23 cellular contexts compared by ENCODE assay signal in genomic region chr9:88925471-88925870, GRCh38.
DNase-seq lines count a peak whose midpoint lies in the region; ATAC-seq, FAIRE-seq and TF ChIP-seq lines count a peak whose summit lies in the region.
"Had no signal": no experiment of that assay in that cellular context is flagged by ENCODE, and none has a peak within 500 bp of the region (broad histone marks: within the 10 kb centered on the region; RNA-seq: fewer than 3 reads in every experiment).

No MANE protein-coding gene starts in this region.

- H3K9me3 Mint-ChIP-seq in CD14-positive monocyte: peaks cover 4 to 10% (median 5%) of the 10 kb centered on the region in 7 donors
- H3K9me3 Mint-ChIP-seq in CD8-positive, alpha-beta T cell: peaks cover 4% of the 10 kb centered on the region

- peaks cover 37% of the 10 kb centered on the region for H3K4me1 ChIP-seq in CD8-positive, alpha-beta T cell (ENCODE audit: insufficient read depth, low read length)
- H3K4me1 ChIP-seq in pancreas: no peaks in the 10 kb centered on the region

- peak; percentile 75 for FAIRE-seq in bronchial epithelial cell (lab: Jason Lieb, UNC)
- FAIRE-seq in pancreas (lab: Jason Lieb, UNC): no peak
- FAIRE-seq: GM18507 had no signal

- H3K4me3 ChIP-seq in AG10803 (ENCODE audit: low read length): no peak overlapping the region
- no peak overlapping the region for H3K4me3 ChIP-seq in bronchial epithelial cell (ENCODE audit: low read depth, low read length)
- H3K4me3 ChIP-seq in CD8-positive, alpha-beta T cell (ENCODE audit: low read depth, low read length): no peak overlapping the region
- H3K4me3 ChIP-seq in pancreas: no peak overlapping the region

- H3K36me3 ChIP-seq in bronchial epithelial cell (ENCODE audit: control insufficient read depth, insufficient read depth, low read length) (no peaks in the 10 kb centered on the region), pancreas (no peaks in the 10 kb centered on the region)
- H3K36me3 ChIP-seq in CD8-positive, alpha-beta T cell (ENCODE audit: insufficient read depth, low read length): no peaks in the 10 kb centered on the region

- DNase-seq in AG10803 (ENCODE audit: low read depth) (peak; percentile 33), CD14-positive monocyte (ENCODE audit: low spot score) (no peak), LHCN-M2 (ENCODE audit: low read depth) (peak; percentile 31), bronchial epithelial cell (ENCODE audit: low read depth) (no peak), NCI-H1417 treated with DMSO at 0.1 percent for 48 hours (lab: John Stamatoyannopoulos, UW) (no peak), pancreas (no peak), NCI-H446 treated with DMSO at 0.1 percent for 48 hours (lab: John Stamatoyannopoulos, UW) (no peak)
- no peak for DNase-seq in CD8-positive, alpha-beta T cell
- DNase-seq: Calu3, DND-41, H9, Karpas-422, NCI-H1048, NCI-H1417, NCI-H187, NCI-H2171 treated with DMSO at 0.1 percent for 48 hours, NCI-H345, NCI-H524, NCI-H774, PC-3 had no signal

- CTCF ChIA-PET in CD8-positive, alpha-beta T cell (lab: Charles Lee): no interaction called here

- no peak overlapping the region for H3K27ac ChIP-seq in CD8-positive, alpha-beta T cell (ENCODE audit: low read depth, low read length)
- H3K27ac ChIP-seq in pancreas: no peak overlapping the region
- H3K27ac ChIP-seq: C4-2B had no signal

- intact Hi-C loops in CD14-positive monocyte (cut with micrococcal nuclease): no loop called here
- intact Hi-C loops in CD8-positive, alpha-beta T cell (cut with DNase I, micrococcal nuclease): no loop called here
- intact Hi-C loops in pancreas (cut with DNase I): no loop called here

- H3K27me3 Mint-ChIP-seq in CD14-positive monocyte (ENCODE audit: low read depth in 3 of 3): peaks cover 0 to 7% (median 0%) of the 10 kb centered on the region in 3 donors
- no peaks in the 10 kb centered on the region for H3K27me3 Mint-ChIP-seq in CD8-positive, alpha-beta T cell (ENCODE audit: low read depth)

- H3K9me3 ChIP-seq in CD8-positive, alpha-beta T cell (ENCODE audit: low read length): no peaks in the 10 kb centered on the region
- H3K9me3 ChIP-seq in pancreas: no peaks in the 10 kb centered on the region

- 79 to 83% methylated on average over 4 of the region's 4 CpGs for WGBS in pancreas, 2 donors

- POLR2A ChIA-PET in CD8-positive, alpha-beta T cell (lab: Charles Lee): no interaction called here

- peaks cover 3 to 8% of the 10 kb centered on the region in 2 donors for H3K36me3 Mint-ChIP-seq in CD14-positive monocyte
- no peaks in the 10 kb centered on the region for H3K36me3 Mint-ChIP-seq in CD8-positive, alpha-beta T cell

- H3K27me3 ChIP-seq in bronchial epithelial cell (ENCODE audit: control insufficient read depth, insufficient read depth, low read length) (no peaks in the 10 kb centered on the region), pancreas (no peaks in the 10 kb centered on the region)
- no peaks in the 10 kb centered on the region for H3K27me3 ChIP-seq in CD8-positive, alpha-beta T cell (ENCODE audit: insufficient read depth, low read length)

- peak overlapping the region in 6 of 7 donors; percentile 88 to 99 (median 98) for H3K27ac Mint-ChIP-seq in CD14-positive monocyte
- H3K27ac Mint-ChIP-seq in CD8-positive, alpha-beta T cell: no peak overlapping the region
- H3K27ac Mint-ChIP-seq: H9 had no signal

- no peak overlapping the region for H3K4me3 Mint-ChIP-seq in CD14-positive monocyte
- no peak overlapping the region for H3K4me3 Mint-ChIP-seq in CD8-positive, alpha-beta T cell
- H3K4me3 Mint-ChIP-seq: H9 had no signal

- H3K4me1 Mint-ChIP-seq in CD14-positive monocyte: peaks cover 77% of the 10 kb centered on the region
- H3K4me1 Mint-ChIP-seq in CD8-positive, alpha-beta T cell (ENCODE audit: low read depth): peaks cover 49% of the 10 kb centered on the region

- no peak for TF ChIP-seq CTCF in AG10803 (conservative IDR thresholded peaks at IDR 0.05; ENCODE audit: low read length)
- no peak for TF ChIP-seq CTCF in CD14-positive monocyte (IDR thresholded peaks at IDR 0.05)
- TF ChIP-seq CTCF in bronchial epithelial cell (IDR thresholded peaks at IDR 0.05; ENCODE audit: insufficient read depth, low read length, severe bottlenecking): no peak
- no peak for TF ChIP-seq CTCF in CD8-positive, alpha-beta T cell (IDR thresholded peaks at IDR 0.05)
- TF ChIP-seq CTCF in pancreas (IDR thresholded peaks at IDR 0.05): no peak

- no peak for ATAC-seq in CD8-positive, alpha-beta T cell
- ATAC-seq in pancreas: no peak
- ATAC-seq: PC-3, SK-N-SH treated with all-trans-retinoic acid at 6 μM for 48 hours had no signal

Comparison
In these comparisons a context has a peak if more than half of its experiments do, and no peak if none do; other contexts are left out.
1. DNase-seq: peak in AG10803 (single experiment) and LHCN-M2 (single experiment); none in CD14-positive monocyte (single experiment), bronchial epithelial cell (single experiment), NCI-H1417 treated with DMSO at 0.1 percent for 48 hours (single experiment), CD8-positive, alpha-beta T cell (0 of 7), pancreas (0 of 6) and NCI-H446 treated with DMSO at 0.1 percent for 48 hours (single experiment).